ENCODE assay signal across 8 cellular contexts in the genomic region with DNA sequence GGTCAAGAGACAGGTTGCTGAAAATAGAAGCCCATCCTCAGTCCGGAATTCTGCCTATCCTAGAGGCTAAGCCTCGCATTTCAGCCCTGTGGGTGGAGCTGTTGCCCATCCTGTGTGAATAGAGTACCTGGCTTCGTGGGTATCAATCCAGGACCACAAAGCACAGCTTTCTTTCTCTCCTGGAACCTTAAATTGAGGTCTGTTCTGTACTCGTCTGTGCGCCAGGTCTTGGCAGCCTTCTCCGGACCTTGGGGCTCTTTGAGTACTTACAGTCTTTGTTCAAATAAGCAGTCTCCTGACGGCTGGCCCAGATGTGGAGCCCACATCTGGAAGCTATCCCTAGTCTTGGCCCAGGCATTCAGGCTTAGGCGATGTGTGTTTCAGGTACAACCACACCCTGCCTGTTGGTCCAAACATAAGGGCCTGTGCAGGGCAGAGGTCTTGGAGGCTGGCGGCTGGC.
DNase-seq lines count a peak whose midpoint lies in the region; ATAC-seq, FAIRE-seq and TF ChIP-seq lines count a peak whose summit lies in the region.

No MANE protein-coding gene starts in this region.

- ATAC-seq in GM18867 (IDR thresholded peaks at IDR 0.05; ENCODE audit: unreplicated experiment) (no peak), HG02588 (IDR thresholded peaks at IDR 0.05; ENCODE audit: unreplicated experiment) (no peak), HG03460 (IDR thresholded peaks at IDR 0.05; ENCODE audit: unreplicated experiment) (no peak)

- H3K27ac Mint-ChIP-seq in endothelial cell (ENCODE audit: unreplicated experiment): no peak overlapping the region
- no peak overlapping the region for H3K27ac Mint-ChIP-seq in progenitor cell of endocrine pancreas

- DNase-seq in NCI-H460 (ENCODE audit: extremely low read depth, low read depth) (peak; percentile 13), endothelial cell (ENCODE audit: low spot score) (peak; percentile 55), progenitor cell of endocrine pancreas (ENCODE audit: low spot score, unreplicated experiment) (no peak), frontal cortex (ENCODE audit: low spot score in 2 of 2) (no peak)

- H3K36me3 Mint-ChIP-seq in endothelial cell (ENCODE audit: low read depth, unreplicated experiment): no peaks in the 10 kb centered on the region
- H3K36me3 Mint-ChIP-seq in progenitor cell of endocrine pancreas (ENCODE audit: insufficient read depth): no peaks in the 10 kb centered on the region

- TF ChIP-seq CTCF in GM12875 (IDR thresholded peaks at IDR 0.05; ENCODE audit: borderline replicate concordance, insufficient read depth, low read depth, low read length) (peak; percentile 28; the same call in 1 of the 2 replicates), endothelial cell (IDR thresholded peaks at IDR 0.05; ENCODE audit: unreplicated experiment) (peak; percentile 24), progenitor cell of endocrine pancreas (IDR thresholded peaks at IDR 0.05; ENCODE audit: unreplicated experiment) (peak; percentile 57)

- H3K9me3 Mint-ChIP-seq in endothelial cell (ENCODE audit: unreplicated experiment) (no peaks in the 10 kb centered on the region), progenitor cell of endocrine pancreas (ENCODE audit: low read depth) (no peaks in the 10 kb centered on the region)

- peaks cover 2% of the 10 kb centered on the region for H3K27me3 Mint-ChIP-seq in endothelial cell (ENCODE audit: unreplicated experiment)
- H3K27me3 Mint-ChIP-seq in progenitor cell of endocrine pancreas: peaks cover 5% of the 10 kb centered on the region

- H3K4me3 Mint-ChIP-seq in endothelial cell (ENCODE audit: unreplicated experiment): no peak overlapping the region
- no peak overlapping the region for H3K4me3 Mint-ChIP-seq in progenitor cell of endocrine pancreas (ENCODE audit: low read depth)

- H3K4me1 Mint-ChIP-seq in endothelial cell (ENCODE audit: unreplicated experiment) (no peaks in the 10 kb centered on the region), progenitor cell of endocrine pancreas (ENCODE audit: low read depth) (no peaks in the 10 kb centered on the region)

- FAIRE-seq in frontal cortex (lab: Jason Lieb, UNC): no peak

- H3K4me3 ChIP-seq in GM12875 (ENCODE audit: low read depth, low read length): no peak overlapping the region

Comparison
In these comparisons a context has a peak if more than half of its experiments do, and no peak if none do; other contexts are left out.
1. DNase-seq: peak in NCI-H460 (single experiment) and endothelial cell (single experiment); none in progenitor cell of endocrine pancreas (single experiment) and frontal cortex (0 of 2).
2. Peak in every context shown above with its lines, with median percentiles within 50 percentile points of each other: CTCF ChIP-seq.